In the genomic region with DNA sequence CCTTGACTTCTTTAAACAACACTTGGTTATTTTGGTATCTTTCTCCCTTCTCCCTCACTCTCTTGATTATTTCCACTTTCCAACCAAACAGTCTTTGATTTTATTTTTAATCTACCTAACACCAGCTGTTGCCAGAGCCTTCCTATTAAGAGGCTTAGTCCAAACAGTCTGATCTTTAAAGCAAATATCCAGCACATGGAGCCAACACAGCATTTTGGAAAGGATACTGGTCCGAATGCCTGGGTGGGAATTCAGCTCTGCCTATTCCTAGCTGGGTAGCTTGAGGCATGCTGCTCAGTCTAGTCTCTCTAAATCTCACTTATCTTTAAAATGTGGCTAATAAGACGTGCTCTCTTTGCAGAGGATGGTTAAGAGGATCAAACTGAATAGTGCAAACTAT, we compare ENCODE assay signal across 15 cellular contexts.
"Had no signal": no experiment of that assay in that cellular context is flagged by ENCODE, and none has a peak within 500 bp of the region (broad histone marks: within the 10 kb centered on the region; RNA-seq: fewer than 3 reads in every experiment).

No MANE protein-coding gene starts in this region.

- H3K4me1 ChIP-seq: breast epithelium, foreskin keratinocyte, psoas muscle, right lobe of liver, transverse colon had no signal

- H3K27me3 ChIP-seq: breast epithelium, foreskin keratinocyte, right lobe of liver, spleen, transverse colon had no signal

- H3K4me1 Mint-ChIP-seq: activated naive CD4-positive, alpha-beta T cell treated with anti-CD3 and anti-CD28 coated beads, Interleukin-2, amount 50 U/mL, for 24 hours had no signal

- H3K27me3 Mint-ChIP-seq: activated naive CD4-positive, alpha-beta T cell treated with anti-CD3 and anti-CD28 coated beads, Interleukin-2, amount 50 U/mL, for 24 hours; naive thymus-derived CD8-positive, alpha-beta T cell; stimulated activated memory B cell treated with anti-CD40 and anti-IgM and Interleukin-4, amounts not matched to agents 10 μg/mL and 1 μg/mL and 100 μg/mL, for 72 hours had no signal

- H3K27ac ChIP-seq: breast epithelium, foreskin keratinocyte, psoas muscle, right lobe of liver had no signal

- ATAC-seq: foreskin keratinocyte; mucosa of descending colon; naive thymus-derived CD8-positive, alpha-beta T cell; psoas muscle; right lobe of liver; stimulated activated memory B cell treated with anti-CD40 and anti-IgM and Interleukin-4, amounts not matched to agents 10 μg/mL and 1 μg/mL and 100 μg/mL, for 72 hours had no signal

- H3K36me3 Mint-ChIP-seq: activated naive CD4-positive, alpha-beta T cell treated with anti-CD3 and anti-CD28 coated beads, Interleukin-2, amount 50 U/mL, for 24 hours; stimulated activated memory B cell treated with anti-CD40 and anti-IgM and Interleukin-4, amounts not matched to agents 10 μg/mL and 1 μg/mL and 100 μg/mL, for 72 hours had no signal

- H3K4me3 ChIP-seq: breast epithelium, mucosa of descending colon, psoas muscle, right lobe of liver, spleen, transverse colon had no signal

- H3K9me3 ChIP-seq: breast epithelium, mucosa of descending colon, psoas muscle, right lobe of liver, spleen, transverse colon had no signal

- H3K9me3 Mint-ChIP-seq: activated naive CD4-positive, alpha-beta T cell treated with anti-CD3 and anti-CD28 coated beads, Interleukin-2, amount 50 U/mL, for 24 hours; naive thymus-derived CD8-positive, alpha-beta T cell; stimulated activated memory B cell treated with anti-CD40 and anti-IgM and Interleukin-4, amounts not matched to agents 10 μg/mL and 1 μg/mL and 100 μg/mL, for 72 hours; T-helper 1 cell treated with Interleukin-12 subunit alpha and Interleukin-12 subunit beta and Interleukin-4 antibody, amounts not matched to agents 30 μg/mL and 1 μg/mL, for 36 hours had no signal

- H3K36me3 ChIP-seq: breast epithelium, right lobe of liver, spleen, transverse colon had no signal

- DNase-seq: activated T-cell treated with anti-CD3 and anti-CD28 coated beads, Interleukin-2, amount 50 U/mL, for 1 hour; foreskin keratinocyte; head of caudate nucleus; mammary epithelial cell; mucosa of descending colon; naive thymus-derived CD8-positive, alpha-beta T cell; psoas muscle; right lobe of liver; spleen; stimulated activated CD4-positive, alpha-beta T cell treated with anti-CD3 and anti-CD28 coated beads, Interleukin-1b, Interleukin-23, amount 100 ng/mL, for 48 hours; transverse colon had no signal

- H3K4me3 Mint-ChIP-seq: activated naive CD4-positive, alpha-beta T cell treated with anti-CD3 and anti-CD28 coated beads, Interleukin-2, amount 50 U/mL, for 24 hours; naive thymus-derived CD8-positive, alpha-beta T cell; stimulated activated memory B cell treated with anti-CD40 and anti-IgM and Interleukin-4, amounts not matched to agents 10 μg/mL and 1 μg/mL and 100 μg/mL, for 72 hours; T-helper 1 cell treated with Interleukin-12 subunit alpha and Interleukin-12 subunit beta and Interleukin-4 antibody, amounts not matched to agents 30 μg/mL and 1 μg/mL, for 36 hours had no signal

- H3K27ac Mint-ChIP-seq: activated naive CD4-positive, alpha-beta T cell treated with anti-CD3 and anti-CD28 coated beads, Interleukin-2, amount 50 U/mL, for 24 hours; T-helper 1 cell treated with Interleukin-12 subunit alpha and Interleukin-12 subunit beta and Interleukin-4 antibody, amounts not matched to agents 30 μg/mL and 1 μg/mL, for 36 hours had no signal
